In the genomic region with DNA sequence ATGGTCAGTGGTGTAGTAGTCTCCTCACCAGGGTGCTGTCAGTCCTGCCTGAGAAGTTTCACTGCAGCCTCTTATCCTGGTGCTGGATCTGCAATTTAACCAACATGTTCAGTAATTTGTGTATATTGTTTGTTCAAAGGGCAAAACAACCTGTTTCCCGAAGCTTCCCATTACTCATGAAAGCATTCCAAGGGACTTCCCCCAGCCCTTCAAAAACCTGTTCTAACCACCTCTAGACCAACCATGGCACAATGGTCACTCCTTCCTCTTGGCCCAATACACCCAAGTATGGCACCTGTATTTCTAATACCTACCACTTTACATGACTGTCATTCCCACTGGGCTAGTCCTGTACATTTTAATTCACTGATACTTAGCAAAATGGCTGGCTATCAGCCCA, we compare ENCODE assay signal across 22 cellular contexts.
"Had no signal": no experiment of that assay in that cellular context is flagged by ENCODE, and none has a peak within 500 bp of the region (broad histone marks: within the 10 kb centered on the region; RNA-seq: fewer than 3 reads in every experiment).

No MANE protein-coding gene starts in this region.

- H3K4me1 ChIP-seq: psoas muscle, spleen, tibial artery, vagina had no signal

- H3K27ac Mint-ChIP-seq: dendritic cell treated with granulocyte-macrophage colony-stimulating factor and Interleukin-4, amounts not matched to agents 40 ng/mL and 50 ng/mL, for 4 days; effector memory CD8-positive, alpha-beta T cell; stimulated activated memory B cell treated with anti-CD40 and anti-IgM and Interleukin-4, amounts not matched to agents 10 μg/mL and 1 μg/mL and 100 μg/mL, for 72 hours; stimulated activated naive CD8-positive, alpha-beta T cell treated with anti-CD3 and anti-CD28 coated beads, Interleukin-15, Interleukin-2, amounts not matched to agents 100 ng/mL and 50 ng/mL, for 24 hours had no signal

- ATAC-seq: effector memory CD8-positive, alpha-beta T cell; heart left ventricle; left colon; left ventricle myocardium superior; naive thymus-derived CD4-positive, alpha-beta T cell; psoas muscle; sciatic nerve; stimulated activated memory B cell treated with anti-CD40 and anti-IgM and Interleukin-4, amounts not matched to agents 10 μg/mL and 1 μg/mL and 100 μg/mL, for 72 hours had no signal

- H3K9me3 ChIP-seq: heart left ventricle, psoas muscle, spleen, tibial artery, upper lobe of left lung, vagina had no signal

- DNase-seq: effector memory CD8-positive, alpha-beta T cell; erythroblast; heart left ventricle; hippocampal formation; left colon; left ventricle myocardium superior; mesendoderm; naive thymus-derived CD4-positive, alpha-beta T cell; nephron progenitor cell; psoas muscle; spleen; stimulated activated CD4-positive, alpha-beta T cell treated with anti-CD3 and anti-CD28 coated beads, Interleukin-15, amount 100 ng/mL, for 24 hours; stimulated activated CD4-positive, alpha-beta T cell treated with anti-CD3 and anti-CD28 coated beads, Interleukin-1b, Interleukin-23, amount 100 ng/mL, for 48 hours; stimulated activated CD4-positive, alpha-beta T cell treated with anti-CD3 and anti-CD28 coated beads, Interleukin-4, amount 100 ng/mL, for 24 hours; tibial artery; upper lobe of left lung had no signal

- H3K27me3 Mint-ChIP-seq: stimulated activated memory B cell treated with anti-CD40 and anti-IgM and Interleukin-4, amounts not matched to agents 10 μg/mL and 1 μg/mL and 100 μg/mL, for 72 hours; stimulated activated naive CD8-positive, alpha-beta T cell treated with anti-CD3 and anti-CD28 coated beads, Interleukin-15, Interleukin-2, amounts not matched to agents 100 ng/mL and 50 ng/mL, for 24 hours had no signal

- H3K27me3 ChIP-seq: heart left ventricle, tibial artery, upper lobe of left lung, vagina had no signal

- H3K4me3 ChIP-seq: heart left ventricle, lung, psoas muscle, spleen, tibial artery, upper lobe of left lung, vagina had no signal

- H3K4me3 Mint-ChIP-seq: dendritic cell treated with granulocyte-macrophage colony-stimulating factor and Interleukin-4, amounts not matched to agents 40 ng/mL and 50 ng/mL, for 4 days; effector memory CD8-positive, alpha-beta T cell; naive thymus-derived CD4-positive, alpha-beta T cell; nephron progenitor cell; stimulated activated memory B cell treated with anti-CD40 and anti-IgM and Interleukin-4, amounts not matched to agents 10 μg/mL and 1 μg/mL and 100 μg/mL, for 72 hours; stimulated activated naive CD8-positive, alpha-beta T cell treated with anti-CD3 and anti-CD28 coated beads, Interleukin-15, Interleukin-2, amounts not matched to agents 100 ng/mL and 50 ng/mL, for 24 hours had no signal

- H3K27ac ChIP-seq: heart left ventricle, psoas muscle, spleen, tibial artery, upper lobe of left lung, vagina had no signal

- H3K9me3 Mint-ChIP-seq: dendritic cell treated with granulocyte-macrophage colony-stimulating factor and Interleukin-4, amounts not matched to agents 40 ng/mL and 50 ng/mL, for 4 days; effector memory CD8-positive, alpha-beta T cell; naive thymus-derived CD4-positive, alpha-beta T cell; nephron progenitor cell; stimulated activated memory B cell treated with anti-CD40 and anti-IgM and Interleukin-4, amounts not matched to agents 10 μg/mL and 1 μg/mL and 100 μg/mL, for 72 hours; stimulated activated naive CD8-positive, alpha-beta T cell treated with anti-CD3 and anti-CD28 coated beads, Interleukin-15, Interleukin-2, amounts not matched to agents 100 ng/mL and 50 ng/mL, for 24 hours had no signal
